Comparison of ENCODE assay signal across 8 cellular contexts in the genomic region with DNA sequence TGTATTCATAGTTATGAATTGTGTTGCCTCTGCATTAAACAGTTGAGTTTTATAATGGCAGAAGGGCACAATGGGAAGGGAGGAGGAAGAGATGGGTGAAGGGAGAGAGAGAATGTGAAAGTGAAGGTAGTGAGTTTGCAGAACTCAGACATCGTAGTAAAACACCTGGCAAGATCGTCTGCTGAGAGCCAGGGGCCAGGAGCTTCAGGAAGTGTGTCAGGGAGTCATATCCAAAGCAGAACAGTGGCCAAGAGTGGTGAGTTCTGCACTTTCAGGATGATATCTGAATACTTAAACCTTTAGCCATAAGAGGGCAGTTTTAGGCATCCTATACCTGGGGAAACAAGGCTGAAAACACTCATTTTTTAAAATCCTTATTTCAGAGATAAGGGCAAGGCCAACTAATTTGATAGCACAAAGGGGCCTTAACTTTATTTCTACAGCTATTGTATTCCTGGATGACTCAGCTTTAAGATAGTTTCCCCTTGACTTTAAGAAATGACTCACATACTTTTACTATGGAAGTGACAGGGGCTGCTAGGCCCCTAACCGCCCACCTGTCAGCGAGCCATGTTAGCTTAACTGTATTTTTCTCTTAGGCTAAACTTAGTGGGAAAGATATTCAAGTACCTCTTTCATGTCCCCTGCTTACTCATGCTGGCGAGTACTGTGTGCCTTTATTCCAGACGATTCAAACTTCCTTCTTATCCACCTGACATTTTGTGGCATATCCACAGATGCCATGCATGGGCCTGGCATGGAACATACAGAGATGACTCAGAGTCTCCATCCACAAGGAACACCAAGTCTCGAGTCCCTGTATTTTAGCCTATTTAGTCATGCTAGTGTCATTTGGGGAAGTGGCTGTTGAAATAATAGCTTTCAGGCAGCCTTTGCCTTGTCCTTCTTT. TPM values are rescaled to one million over a fixed set of nuclear protein-coding genes. Genes with fewer than 3 reads are reported as not detected.
DNase-seq lines count a peak whose midpoint lies in the region; ATAC-seq and TF ChIP-seq lines count a peak whose summit lies in the region.

No MANE protein-coding gene starts in this region.

- intact Hi-C loops in CD4-positive, alpha-beta memory T cell (cut with micrococcal nuclease): no loop called here
- intact Hi-C loops in sciatic nerve (cut with DNase I): no loop called here

- no peaks in the 10 kb centered on the region for H3K9me3 ChIP-seq in CD4-positive, alpha-beta memory T cell (ENCODE audit: control insufficient read depth in 1 of 2, low read length in 2 of 2)

- H3K27me3 Mint-ChIP-seq in CD4-positive, alpha-beta memory T cell: no peaks in the 10 kb centered on the region
- H3K27me3 Mint-ChIP-seq in activated CD8-positive, alpha-beta T cell treated with anti-CD3 and anti-CD28 coated beads, Interleukin-2, amount 10 ng/mL, durations not matched to agents 7 days and 5 days (ENCODE audit: low read depth): no peaks in the 10 kb centered on the region

- peak overlapping the region in 6 of 7 donors; percentile 35 to 86 (median 60) for H3K27ac Mint-ChIP-seq in CD4-positive, alpha-beta memory T cell
- peak overlapping the region; percentile 69 for H3K27ac Mint-ChIP-seq in activated CD8-positive, alpha-beta T cell treated with anti-CD3 and anti-CD28 coated beads, Interleukin-2, amount 10 ng/mL, durations not matched to agents 7 days and 5 days

- peaks cover 5% of the 10 kb centered on the region for H3K36me3 ChIP-seq in CD4-positive, alpha-beta memory T cell (ENCODE audit: insufficient read depth, low read length)

- H3K27me3 ChIP-seq in CD4-positive, alpha-beta memory T cell (ENCODE audit: insufficient read depth, low read length): no peaks in the 10 kb centered on the region

- TF ChIP-seq CTCF in GM20000 (IDR thresholded peaks at IDR 0.05; ENCODE audit: extremely low read depth, missing control alignments): no peak
- TF ChIP-seq CTCF in fibroblast of pulmonary artery (IDR thresholded peaks at IDR 0.05; ENCODE audit: low read length, missing control alignments): no peak

- no peak overlapping the region for H3K4me3 ChIP-seq in CD4-positive, alpha-beta memory T cell (ENCODE audit: low read length in 2 of 2)
- no peak overlapping the region for H3K4me3 ChIP-seq in fibroblast of pulmonary artery (replicated peaks; ENCODE audit: low read depth, low read length)

- no peak overlapping the region for H3K27ac ChIP-seq in CD4-positive, alpha-beta memory T cell (ENCODE audit: low read depth, low read length)

- H3K4me1 ChIP-seq in CD4-positive, alpha-beta memory T cell (ENCODE audit: insufficient read depth, low read length): peaks cover 13% of the 10 kb centered on the region

- H3K4me3 Mint-ChIP-seq in CD4-positive, alpha-beta memory T cell: no peak overlapping the region
- H3K4me3 Mint-ChIP-seq in activated CD8-positive, alpha-beta T cell treated with anti-CD3 and anti-CD28 coated beads, Interleukin-2, amount 10 ng/mL, durations not matched to agents 7 days and 5 days: no peak overlapping the region

- ATAC-seq in HG03558 (IDR thresholded peaks at IDR 0.05; ENCODE audit: extremely low read depth, unreplicated experiment) (peak; percentile 62), sciatic nerve (no peak)
- peak; percentile 42 for ATAC-seq in activated CD8-positive, alpha-beta T cell treated with anti-CD3 and anti-CD28 coated beads, Interleukin-2, amount 10 ng/mL, durations not matched to agents 7 days and 5 days

- DNase-seq in CD4-positive, alpha-beta memory T cell: no peak
- DNase-seq in GM20000 (ENCODE audit: low spot score): peak; percentile 42
- no peak for DNase-seq in activated CD8-positive, alpha-beta T cell treated with anti-CD3 and anti-CD28 coated beads, Interleukin-2, amount 10 ng/mL, durations not matched to agents 7 days and 5 days
- peak; percentile 66 for DNase-seq in fibroblast of pulmonary artery (ENCODE audit: low read depth)
- peak; percentile 66 to 67 for DNase-seq in stimulated activated CD4-positive, alpha-beta T cell treated with anti-CD3 and anti-CD28 coated beads, Interleukin-15, amount 100 ng/mL, for 48 hours (ENCODE audit: low read depth in 2 of 2)
- no peak for DNase-seq in sciatic nerve (ENCODE audit: low spot score)
- DNase-seq in SKM-1 (lab: John Stamatoyannopoulos, UW; ENCODE audit: unreplicated experiment): no peak

- POLR2A ChIA-PET in CD4-positive, alpha-beta memory T cell (lab: Charles Lee; ENCODE audit: partially characterized antibody): no interaction called here
- POLR2A ChIA-PET in activated CD8-positive, alpha-beta T cell treated with anti-CD3 and anti-CD28 coated beads, Interleukin-2, amount 10 ng/mL, durations not matched to agents 7 days and 5 days (lab: Charles Lee): interaction anchor here (1.2 kb wide), 1 partner anchor 78 kb away, joined by 5 read pairs; no protein-coding TSS in a partner anchor

- CTCF ChIA-PET in CD4-positive, alpha-beta memory T cell (lab: Charles Lee; ENCODE audit: partially characterized antibody): interaction anchor here (1.1 to 5.4 kb wide), 6 partner anchors 9 to 113 kb away, joined by 3 to 43 read pairs (median 4); no protein-coding TSS in a partner anchor
- CTCF ChIA-PET in activated CD8-positive, alpha-beta T cell treated with anti-CD3 and anti-CD28 coated beads, Interleukin-2, amount 10 ng/mL, durations not matched to agents 7 days and 5 days (lab: Charles Lee): interaction anchor here (0.7 to 3.4 kb wide), 14 partner anchors 8 to 263 kb away, joined by 3 to 32 read pairs (median 4); a partner anchor contains a TSS

- H3K36me3 Mint-ChIP-seq in CD4-positive, alpha-beta memory T cell: peaks cover 10 to 15% of the 10 kb centered on the region in 2 donors
- peaks cover 6% of the 10 kb centered on the region for H3K36me3 Mint-ChIP-seq in activated CD8-positive, alpha-beta T cell treated with anti-CD3 and anti-CD28 coated beads, Interleukin-2, amount 10 ng/mL, durations not matched to agents 7 days and 5 days (ENCODE audit: low read depth)

- no peaks in the 10 kb centered on the region for H3K9me3 Mint-ChIP-seq in CD4-positive, alpha-beta memory T cell
- no peaks in the 10 kb centered on the region for H3K9me3 Mint-ChIP-seq in activated CD8-positive, alpha-beta T cell treated with anti-CD3 and anti-CD28 coated beads, Interleukin-2, amount 10 ng/mL, durations not matched to agents 7 days and 5 days (ENCODE audit: insufficient read depth)

- peaks cover 5 to 14% (median 8%) of the 10 kb centered on the region in 4 donors for H3K4me1 Mint-ChIP-seq in CD4-positive, alpha-beta memory T cell
- H3K4me1 Mint-ChIP-seq in activated CD8-positive, alpha-beta T cell treated with anti-CD3 and anti-CD28 coated beads, Interleukin-2, amount 10 ng/mL, durations not matched to agents 7 days and 5 days (ENCODE audit: low read depth): peaks cover 12% of the 10 kb centered on the region

RNA-seq across cellular contexts. Expression of a gene that starts 53.9 kb away (rescaled TPM):
- total RNA-seq in CD4-positive, alpha-beta memory T cell: not detected
- not detected for polyA plus RNA-seq in CD4-positive, alpha-beta memory T cell
- total RNA-seq in activated CD8-positive, alpha-beta T cell treated with anti-CD3 and anti-CD28 coated beads, Interleukin-2, amount 10 ng/mL, durations not matched to agents 7 days and 5 days: not detected
- not detected for total RNA-seq in sciatic nerve

Comparison
In these comparisons a context has a peak if more than half of its experiments do, and no peak if none do; other contexts are left out.
1. DNase-seq: peak in GM20000 (single experiment), fibroblast of pulmonary artery (single experiment) and stimulated activated CD4-positive, alpha-beta T cell treated with anti-CD3 and anti-CD28 coated beads, Interleukin-15, amount 100 ng/mL, for 48 hours (2 of 2); none in CD4-positive, alpha-beta memory T cell (0 of 5), activated CD8-positive, alpha-beta T cell treated with anti-CD3 and anti-CD28 coated beads, Interleukin-2, amount 10 ng/mL, durations not matched to agents 7 days and 5 days (single experiment), sciatic nerve (single experiment) and SKM-1 (single experiment).